ENCODE assay signal across 8 cellular contexts in the genomic region with DNA sequence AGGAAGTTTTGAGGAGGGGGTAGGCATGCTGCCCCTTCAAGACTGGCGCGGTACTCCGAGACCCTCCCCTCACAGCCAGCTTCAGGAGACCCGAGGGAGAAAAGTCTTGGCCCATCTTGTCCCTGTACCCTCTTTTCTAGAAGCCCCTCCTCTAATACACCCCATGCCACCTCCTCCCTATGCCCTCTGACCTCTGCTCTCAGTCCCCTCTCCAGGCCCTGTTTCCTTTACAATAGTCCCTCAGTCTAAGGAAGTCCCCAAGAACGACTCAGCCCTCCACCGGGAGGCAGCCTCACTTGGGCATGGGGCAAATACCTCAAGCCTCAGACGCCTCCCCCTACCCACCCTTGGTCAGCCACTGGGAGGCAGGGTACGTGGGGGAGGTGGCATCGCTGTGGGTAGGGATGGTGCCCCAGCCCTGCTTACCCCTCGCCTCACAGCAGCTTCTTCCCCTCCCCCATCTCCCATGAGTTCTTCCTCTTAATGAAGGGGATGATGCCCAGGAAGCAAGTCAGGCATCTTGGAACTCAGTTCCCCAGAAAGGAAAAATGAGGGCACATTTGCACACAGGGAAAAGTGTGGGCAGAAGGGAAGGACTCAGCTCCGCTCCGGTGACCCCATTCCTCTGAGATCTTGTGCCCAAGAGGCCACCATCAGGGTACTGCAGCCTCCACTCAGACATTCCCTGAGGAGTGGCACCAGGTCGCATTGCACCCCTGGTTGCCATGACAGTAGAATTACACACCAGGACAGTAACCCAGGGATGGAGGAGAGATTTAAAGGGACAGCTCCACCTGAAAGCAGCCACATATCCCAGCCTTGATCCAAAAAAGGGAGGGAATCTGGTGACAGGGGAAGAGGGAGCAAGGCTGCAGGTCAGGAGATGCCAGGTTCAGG. TPM values are rescaled to one million over a fixed set of nuclear protein-coding genes. Genes with fewer than 3 reads are reported as not detected.
DNase-seq lines count a peak whose midpoint lies in the region; ATAC-seq and TF ChIP-seq lines count a peak whose summit lies in the region.

No MANE protein-coding gene starts in this region.

- H2AFZ ChIP-seq in GM23248 = peak overlapping the region; percentile 59; the same call in 1 of the 2 replicates

- TF ChIP-seq POLR2A in prostate gland (IDR thresholded peaks at IDR 0.05) = no peak

- no peaks in the 10 kb centered on the region for H3K9me2 ChIP-seq in GM23248 (ENCODE audit: insufficient read depth)

- H3K9me3 ChIP-seq in GM23248 (ENCODE audit: low read depth) = no peaks in the 10 kb centered on the region
- H3K9me3 ChIP-seq in NT2/D1 (ENCODE audit: insufficient read depth, low read length) = no peaks in the 10 kb centered on the region
- H3K9me3 ChIP-seq in prostate gland = no peaks in the 10 kb centered on the region

- no peak for TF ChIP-seq CTCF in epithelial cell of esophagus (IDR thresholded peaks at IDR 0.05; ENCODE audit: insufficient read depth, low read depth, low read length, missing control alignments)
- no peak for TF ChIP-seq CTCF in prostate gland (IDR thresholded peaks at IDR 0.05)

- H3K4me3 ChIP-seq in GM23248 = peak overlapping the region; percentile 66
- peak overlapping the region; percentile 58 for H3K4me3 ChIP-seq in NT2/D1 (ENCODE audit: insufficient read length, low read depth)
- H3K4me3 ChIP-seq in epithelial cell of esophagus (ENCODE audit: low read length) = peak overlapping the region; percentile 33
- peak overlapping the region; percentile 26 to 35 for H3K4me3 ChIP-seq in prostate gland

- no peaks in the 10 kb centered on the region for H3F3A ChIP-seq in GM23248 (ENCODE audit: insufficient read depth)

- in situ Hi-C loops in GM23248 (cut with MboI) = no loop called here

- H3K27me3 ChIP-seq in GM23248 (replicated peaks; ENCODE audit: insufficient read depth) (no peaks in the 10 kb centered on the region), NT2/D1 (ENCODE audit: insufficient read depth, insufficient read length) (peaks cover 15% of the 10 kb centered on the region), prostate gland (replicated peaks; ENCODE audit: insufficient read depth) (no peaks in the 10 kb centered on the region)

- WGBS in GM23248 (ENCODE audit: low coverage in 1 of 2, low lambda C conversion rate in 2 of 2, missing lambda C conversion rate in 2 of 2), 2 experiments = 45 to 53% methylated on average over 11 to 13 of the region's 13 CpGs
- WGBS in prostate gland = 29% methylated on average over 13 of the region's 13 CpGs

- DNase-seq in GM23248 = peak; percentile 32
- DNase-seq in NT2/D1 (ENCODE audit: low read depth, low spot score) = no peak
- no peak for DNase-seq in epithelial cell of esophagus (ENCODE audit: low read depth)
- no peak for DNase-seq in prostate gland (ENCODE audit: low spot score)
- no peak for DNase-seq in C1 segment of cervical spinal cord (lab: John Stamatoyannopoulos, UW)
- no peak for DNase-seq in NOMO-1 treated with DMSO at 0.1 percent for 48 hours (lab: John Stamatoyannopoulos, UW; ENCODE audit: unreplicated experiment)

- no peak overlapping the region for H3K9ac ChIP-seq in GM23248
- H3K9ac ChIP-seq in NT2/D1 (ENCODE audit: insufficient read length, low read depth) = peak overlapping the region; percentile 78

- no peaks in the 10 kb centered on the region for H4K20me1 ChIP-seq in GM23248 (ENCODE audit: insufficient read depth)

- H3K4me2 ChIP-seq in GM23248 (ENCODE audit: unreplicated experiment) = peak overlapping the region; percentile 81

- H3K27ac ChIP-seq in GM23248 = no peak overlapping the region
- H3K27ac ChIP-seq in prostate gland = no peak overlapping the region

- no peak for ATAC-seq in GM19023 (IDR thresholded peaks at IDR 0.05; ENCODE audit: unreplicated experiment)
- no peak for ATAC-seq in HG03135 (IDR thresholded peaks at IDR 0.05; ENCODE audit: unreplicated experiment)

- H3K36me3 ChIP-seq in GM23248 (ENCODE audit: low read depth) = no peaks in the 10 kb centered on the region
- H3K36me3 ChIP-seq in NT2/D1 (ENCODE audit: insufficient read depth, insufficient read length, low read length) = peaks cover 2% of the 10 kb centered on the region
- no peaks in the 10 kb centered on the region for H3K36me3 ChIP-seq in prostate gland

- H3K79me2 ChIP-seq in GM23248 (ENCODE audit: insufficient read depth) = no peaks in the 10 kb centered on the region

- H3K4me1 ChIP-seq in GM23248 (ENCODE audit: insufficient read depth) (peaks cover 5% of the 10 kb centered on the region; the same call in 1 of the 2 replicates), NT2/D1 (ENCODE audit: insufficient read depth, insufficient read length) (peaks cover 23% of the 10 kb centered on the region), prostate gland (replicated peaks) (peaks cover 3% of the 10 kb centered on the region)

- intact Hi-C loops in prostate gland (cut with DNase I) = no loop called here

RNA-seq across cellular contexts. Expression of a gene that starts 6.2 kb away (rescaled TPM):
- 5.1 and 13.8 TPM in 2 replicates for total RNA-seq in GM23248 (2014; rRNA removed; shearing (Covaris generic))
- 3.8 and 4.1 TPM in 2 replicates for polyA plus RNA-seq in GM23248 (2016; fragmentation: Nextera tagmentation; extraction: Ambion mirVana)
- 10 to 100 TPM; 14.9 to 17.7 TPM for total RNA-seq in prostate gland

RNA-seq across cellular contexts. Expression of a gene that starts 41.2 kb away (rescaled TPM):
- total RNA-seq in GM23248 (2014; rRNA removed; shearing (Covaris generic)) = not detected in 2 replicates
- not detected in 2 replicates for polyA plus RNA-seq in GM23248 (2016; fragmentation: Nextera tagmentation; extraction: Ambion mirVana)
- total RNA-seq in prostate gland = not detected

RNA-seq across cellular contexts. Expression of a gene that starts 52.6 kb away (rescaled TPM):
- not detected in 2 replicates for total RNA-seq in GM23248 (2014; rRNA removed; shearing (Covaris generic))
- polyA plus RNA-seq in GM23248 (2016; fragmentation: Nextera tagmentation; extraction: Ambion mirVana) = not detected in 2 replicates
- total RNA-seq in prostate gland = not detected

RNA-seq across cellular contexts. Expression of a gene that starts 54.1 kb away (rescaled TPM):
- total RNA-seq in GM23248 (2014; rRNA removed; shearing (Covaris generic)) = not detected in 2 replicates
- polyA plus RNA-seq in GM23248 (2016; fragmentation: Nextera tagmentation; extraction: Ambion mirVana) = not detected in 2 replicates
- total RNA-seq in prostate gland = 10 to 100 TPM in 1 of 2 donors, under 1 TPM in 1; 0.09 to 33.5 TPM
